ENCODE assay signal across 12 cellular contexts in the genomic region with DNA sequence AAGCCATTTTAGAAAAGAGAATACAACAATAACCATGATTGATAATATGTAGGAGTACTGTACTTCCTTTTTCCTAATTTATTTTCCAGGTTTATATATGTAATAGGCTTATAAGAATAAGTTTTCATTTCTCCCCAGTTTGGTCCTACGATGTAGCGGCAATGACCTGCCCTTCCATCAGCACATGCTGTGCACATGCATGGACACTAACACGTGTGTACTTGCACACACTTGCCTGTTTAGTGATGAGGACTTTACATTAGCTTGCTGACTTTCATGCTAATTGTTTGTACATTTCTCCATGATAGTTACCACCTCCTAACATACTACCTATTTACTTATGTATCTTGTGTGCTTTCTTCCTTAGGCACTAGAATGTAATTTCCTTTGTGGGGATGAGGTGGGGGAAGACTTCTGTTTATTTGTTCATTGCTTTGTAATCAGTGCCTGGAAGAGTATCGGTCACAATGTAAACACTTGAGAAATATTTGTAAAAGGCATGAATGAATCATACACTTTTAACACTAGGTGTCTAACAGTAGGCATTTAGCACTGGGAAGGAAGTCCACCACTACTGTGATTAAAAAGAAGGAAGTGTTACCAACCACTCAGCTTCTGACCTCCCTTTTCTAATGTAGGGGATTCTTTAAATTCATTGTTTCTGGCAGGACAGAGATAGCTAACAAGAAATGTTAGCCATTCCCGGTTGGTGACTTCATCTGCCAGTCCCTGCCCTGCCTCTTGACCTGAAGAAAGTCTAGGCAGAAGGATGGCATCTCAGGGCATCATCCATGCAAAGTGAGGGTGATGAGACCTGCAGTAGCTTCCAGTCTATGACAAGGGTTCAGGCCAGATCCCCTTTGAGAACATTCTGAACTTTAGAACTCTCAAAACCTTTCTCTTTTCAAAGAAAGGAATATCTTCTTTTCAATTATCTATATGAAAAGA.
DNase-seq lines count a peak whose midpoint lies in the region; ATAC-seq and TF ChIP-seq lines count a peak whose summit lies in the region.
"Had no signal": no experiment of that assay in that cellular context is flagged by ENCODE, and none has a peak within 500 bp of the region (broad histone marks: within the 10 kb centered on the region; RNA-seq: fewer than 3 reads in every experiment).

No MANE protein-coding gene starts in this region.

- H2BK5ac ChIP-seq in mesendoderm (ENCODE audit: low read length): no peak overlapping the region

- H3K36me3 ChIP-seq in HEK293 (ENCODE audit: control insufficient read depth in 2 of 2, insufficient read depth in 1 of 2, low read length in 2 of 2) (no peaks in the 10 kb centered on the region), adipocyte (ENCODE audit: control insufficient read depth, insufficient read depth, low read length, severe bottlenecking) (no peaks in the 10 kb centered on the region), mesendoderm (ENCODE audit: control insufficient read depth, insufficient read depth, low read length) (no peaks in the 10 kb centered on the region), aorta (ENCODE audit: control insufficient read depth in 1 of 2, insufficient read depth in 2 of 2, low read length in 1 of 2) (no peaks in the 10 kb centered on the region)
- H3K36me3 ChIP-seq: HAP-1 had no signal

- H4K5ac ChIP-seq in mesendoderm (ENCODE audit: low read length): no peak overlapping the region

- H3K9ac ChIP-seq in adipocyte (ENCODE audit: low read length) (no peak overlapping the region), mesendoderm (ENCODE audit: low read length) (no peak overlapping the region)

- H3K4me2 ChIP-seq in mesendoderm (ENCODE audit: low read length): no peak overlapping the region

- no peak overlapping the region for H2BK15ac ChIP-seq in mesendoderm (replicated peaks; ENCODE audit: low read depth)

- no peaks in the 10 kb centered on the region for H3K27me3 ChIP-seq in adipocyte (replicated peaks; ENCODE audit: control insufficient read depth, insufficient read depth, low read length)
- H3K27me3 ChIP-seq in mesendoderm (ENCODE audit: insufficient read depth, low read length, poor library complexity): no peaks in the 10 kb centered on the region
- no peaks in the 10 kb centered on the region for H3K27me3 ChIP-seq in aorta (ENCODE audit: control insufficient read depth in 1 of 2, insufficient read depth in 2 of 2, low read length in 1 of 2)
- H3K27me3 ChIP-seq: testis had no signal

- no peak overlapping the region for H2AK5ac ChIP-seq in mesendoderm (ENCODE audit: low read length)

- H2BK120ac ChIP-seq in mesendoderm (ENCODE audit: low read depth, low read length): no peak overlapping the region

- no peak for TF ChIP-seq CTCF in HEK293 (tag by site-specific recombination; IDR thresholded peaks at IDR 0.05)

- H3K4me1 ChIP-seq in HEK293 (ENCODE audit: control insufficient read depth, insufficient read depth, low read length): 0 out of 2 replicates have a peak, but pooled peaks cover 5% of the 10 kb centered on the region
- peaks cover 36% of the 10 kb centered on the region for H3K4me1 ChIP-seq in adipocyte (ENCODE audit: control insufficient read depth, insufficient read depth, low read length)
- H3K4me1 ChIP-seq in mesendoderm (ENCODE audit: control insufficient read depth, low read depth, low read length): no peaks in the 10 kb centered on the region
- no peaks in the 10 kb centered on the region for H3K4me1 ChIP-seq in aorta (ENCODE audit: control insufficient read depth in 1 of 2, insufficient read depth in 2 of 2, low read length in 2 of 2)
- H3K4me1 ChIP-seq: HAP-1, testis had no signal

- no peak overlapping the region for H3K27ac ChIP-seq in HEK293 (ENCODE audit: extremely low read depth, low read depth, low read length)
- H3K27ac ChIP-seq in mesendoderm (ENCODE audit: low read depth, low read length): no peak overlapping the region
- H3K27ac ChIP-seq in aorta (ENCODE audit: low read depth in 1 of 2, low read length in 2 of 2): no peak overlapping the region
- H3K27ac ChIP-seq: testis had no signal

- no peaks in the 10 kb centered on the region for H3K9me3 ChIP-seq in HEK293 (ENCODE audit: control insufficient read depth, insufficient read depth, low read depth, low read length)
- H3K9me3 ChIP-seq in adipocyte (ENCODE audit: control insufficient read depth, low read length): no peaks in the 10 kb centered on the region
- no peaks in the 10 kb centered on the region for H3K9me3 ChIP-seq in aorta (ENCODE audit: control insufficient read depth, low read length)
- H3K9me3 ChIP-seq: HAP-1, testis had no signal

- no peak overlapping the region for H3K4me3 ChIP-seq in HEK293 (ENCODE audit: low read depth, low read length)
- H3K4me3 ChIP-seq in adipocyte (ENCODE audit: low read length): no peak overlapping the region
- H3K4me3 ChIP-seq in mesendoderm (ENCODE audit: low read length): no peak overlapping the region
- H3K4me3 ChIP-seq in aorta (ENCODE audit: low read length in 2 of 2): no peak overlapping the region
- H3K4me3 ChIP-seq: HAP-1, testis had no signal

- no peak for ATAC-seq in GM21717 (IDR thresholded peaks at IDR 0.05; ENCODE audit: unreplicated experiment)
- no peak for ATAC-seq in aorta (ENCODE audit: low FRiP score)
- ATAC-seq: natural killer cell treated with Interleukin-12 subunit alpha and Interleukin-12 subunit beta and Interleukin-15 and Interleukin-18, amount 100 ng/mL, for 72 hours had no signal

- no peaks in the 10 kb centered on the region for H3K79me1 ChIP-seq in mesendoderm (ENCODE audit: low read length)

- H3K79me2 ChIP-seq in mesendoderm (ENCODE audit: control insufficient read depth, insufficient read depth, low read length): no peaks in the 10 kb centered on the region

- peak; percentile 49 for DNase-seq in NCI-H2196 treated with DMSO at 0.1 percent for 48 hours (lab: John Stamatoyannopoulos, UW; ENCODE audit: unreplicated experiment)
- peak; percentile 15 for DNase-seq in adipocyte (ENCODE audit: low read depth)
- DNase-seq in mesendoderm: peak; percentile 6
- DNase-seq in aorta: no peak
- no peak for DNase-seq in stimulated activated naive CD4-positive, alpha-beta T cell treated with Interleukin-2 at 50 U/mL for 16 hours (lab: John Stamatoyannopoulos, UW)
- DNase-seq: activated naive CD8-positive, alpha-beta T cell treated with anti-CD3 and anti-CD28 coated beads for 36 hours; NCI-H1694 treated with DMSO at 0.1 percent for 48 hours; testis had no signal

- H3K4ac ChIP-seq in mesendoderm (ENCODE audit: low read depth, low read length): no peak overlapping the region

- intact Hi-C loops in aorta (cut with DNase I): no loop called here

- no peak overlapping the region for H3K23ac ChIP-seq in mesendoderm (ENCODE audit: low read length)

- no peak overlapping the region for H3K18ac ChIP-seq in mesendoderm (ENCODE audit: low read length)

- POLR2A ChIA-PET in HEK293 (lab: Yijun Ruan, JAX): no interaction called here

- no peak overlapping the region for H4K8ac ChIP-seq in mesendoderm (ENCODE audit: low read depth, low read length)

- CTCF ChIA-PET in HEK293 (lab: Yijun Ruan, JAX): no interaction called here

- no CpG with 5 or more reads among the region's 5 CpGs for WGBS in mesendoderm (ENCODE audit: extremely low coverage, insufficient coverage, low lambda C conversion rate)
- WGBS in aorta, 2 donors: 68 to 69% methylated on average over 5 of the region's 5 CpGs

- no peak overlapping the region for H3K56ac ChIP-seq in mesendoderm (ENCODE audit: low read length)

TF ChIP-seq in HEK293, 187 proteins besides CTCF, POLR2A, EP300 and RAD21 (continues in another document):
- TF ChIP-seq ZNF621 (tag by site-specific recombination; IDR thresholded peaks at IDR 0.05) (no peak), MYNN (tag by site-specific recombination; IDR thresholded peaks at IDR 0.05; ENCODE audit: borderline replicate concordance) (no peak), ZNF747 (tag by site-specific recombination; IDR thresholded peaks at IDR 0.05) (no peak), ZSCAN16 (tag by site-specific recombination; IDR thresholded peaks at IDR 0.05) (no peak), ZNF426 (tag by site-specific recombination; IDR thresholded peaks at IDR 0.05) (no peak), ZNF585B (tag by site-specific recombination; IDR thresholded peaks at IDR 0.05) (no peak), FEZF1 (tag by site-specific recombination; IDR thresholded peaks at IDR 0.05) (peak; percentile 61)
- TF ChIP-seq, protein P1, sequence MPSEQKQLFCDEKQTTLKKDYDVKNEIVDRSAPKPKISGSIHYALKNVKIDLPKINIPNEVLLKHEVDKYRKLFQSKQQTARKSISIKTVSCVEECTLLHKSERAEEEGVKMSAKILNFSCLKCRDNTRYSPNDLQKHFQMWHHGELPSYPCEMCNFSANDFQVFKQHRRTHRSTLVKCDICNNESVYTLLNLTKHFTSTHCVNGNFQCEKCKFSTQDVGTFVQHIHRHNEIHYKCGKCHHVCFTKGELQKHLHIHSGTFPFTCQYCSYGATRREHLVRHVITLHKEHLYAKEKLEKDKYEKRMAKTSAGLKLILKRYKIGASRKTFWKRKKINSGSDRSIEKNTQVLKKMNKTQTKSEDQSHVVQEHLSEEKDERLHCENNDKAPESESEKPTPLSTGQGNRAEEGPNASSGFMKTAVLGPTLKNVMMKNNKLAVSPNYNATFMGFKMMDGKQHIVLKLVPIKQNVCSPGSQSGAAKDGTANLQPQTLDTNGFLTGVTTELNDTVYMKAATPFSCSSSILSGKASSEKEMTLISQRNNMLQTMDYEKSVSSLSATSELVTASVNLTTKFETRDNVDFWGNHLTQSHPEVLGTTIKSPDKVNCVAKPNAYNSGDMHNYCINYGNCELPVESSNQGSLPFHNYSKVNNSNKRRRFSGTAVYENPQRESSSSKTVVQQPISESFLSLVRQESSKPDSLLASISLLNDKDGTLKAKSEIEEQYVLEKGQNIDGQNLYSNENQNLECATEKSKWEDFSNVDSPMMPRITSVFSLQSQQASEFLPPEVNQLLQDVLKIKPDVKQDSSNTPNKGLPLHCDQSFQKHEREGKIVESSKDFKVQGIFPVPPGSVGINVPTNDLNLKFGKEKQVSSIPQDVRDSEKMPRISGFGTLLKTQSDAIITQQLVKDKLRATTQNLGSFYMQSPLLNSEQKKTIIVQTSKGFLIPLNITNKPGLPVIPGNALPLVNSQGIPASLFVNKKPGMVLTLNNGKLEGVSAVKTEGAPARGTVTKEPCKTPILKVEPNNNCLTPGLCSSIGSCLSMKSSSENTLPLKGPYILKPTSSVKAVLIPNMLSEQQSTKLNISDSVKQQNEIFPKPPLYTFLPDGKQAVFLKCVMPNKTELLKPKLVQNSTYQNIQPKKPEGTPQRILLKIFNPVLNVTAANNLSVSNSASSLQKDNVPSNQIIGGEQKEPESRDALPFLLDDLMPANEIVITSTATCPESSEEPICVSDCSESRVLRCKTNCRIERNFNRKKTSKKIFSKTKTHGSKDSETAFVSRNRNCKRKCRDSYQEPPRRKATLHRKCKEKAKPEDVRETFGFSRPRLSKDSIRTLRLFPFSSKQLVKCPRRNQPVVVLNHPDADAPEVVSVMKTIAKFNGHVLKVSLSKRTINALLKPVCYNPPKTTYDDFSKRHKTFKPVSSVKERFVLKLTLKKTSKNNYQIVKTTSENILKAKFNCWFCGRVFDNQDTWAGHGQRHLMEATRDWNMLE (tag by site-specific recombination; conservative IDR thresholded peaks at IDR 0.05; ENCODE audit: low read depth): no peak

Comparison
In these comparisons a context has a peak if more than half of its experiments do, and no peak if none do; other contexts are left out.
1. DNase-seq: peak in NCI-H2196 treated with DMSO at 0.1 percent for 48 hours (single experiment), adipocyte (single experiment) and mesendoderm (single experiment); none in aorta (0 of 2) and stimulated activated naive CD4-positive, alpha-beta T cell treated with Interleukin-2 at 50 U/mL for 16 hours (single experiment).